5 cellular contexts compared by ENCODE assay signal in genomic region chr19:18635831-18636182, GRCh38. TPM values are rescaled to one million over a fixed set of nuclear protein-coding genes. Genes with fewer than 3 reads are reported as not detected.
DNase-seq lines count a peak whose midpoint lies in the region; ATAC-seq and TF ChIP-seq lines count a peak whose summit lies in the region.

No MANE protein-coding gene starts in this region.

- H3K9me3 ChIP-seq in psoas muscle = no peaks in the 10 kb centered on the region

- H2AFZ ChIP-seq in KMS-11 (ENCODE audit: low read depth) = no peak overlapping the region

- intact Hi-C loops in psoas muscle (cut with DNase I) = no loop called here

- H3K9me3 Mint-ChIP-seq in activated naive CD8-positive, alpha-beta T cell treated with anti-CD3 and anti-CD28 coated beads, Interleukin-2, amount 10 ng/mL, durations not matched to agents 7 days and 5 days = no peaks in the 10 kb centered on the region

- no peak for ATAC-seq in activated naive CD8-positive, alpha-beta T cell treated with anti-CD3 and anti-CD28 coated beads, Interleukin-2, amount 10 ng/mL, durations not matched to agents 7 days and 5 days (ENCODE audit: low read depth)
- ATAC-seq in psoas muscle = no peak

- H3K36me3 ChIP-seq in KMS-11 (ENCODE audit: insufficient read depth) (no peaks in the 10 kb centered on the region), psoas muscle (ENCODE audit: insufficient read depth in 1 of 2, low read depth in 1 of 2) (no peaks in the 10 kb centered on the region)

- no peaks in the 10 kb centered on the region for H4K20me1 ChIP-seq in KMS-11 (ENCODE audit: insufficient read depth)

- peak overlapping the region; percentile 82 for H3K4me3 Mint-ChIP-seq in activated naive CD8-positive, alpha-beta T cell treated with anti-CD3 and anti-CD28 coated beads, Interleukin-2, amount 10 ng/mL, durations not matched to agents 7 days and 5 days

- peaks cover 9% of the 10 kb centered on the region for H3K27me3 Mint-ChIP-seq in activated naive CD8-positive, alpha-beta T cell treated with anti-CD3 and anti-CD28 coated beads, Interleukin-2, amount 10 ng/mL, durations not matched to agents 7 days and 5 days

- H3K4me1 Mint-ChIP-seq in activated naive CD8-positive, alpha-beta T cell treated with anti-CD3 and anti-CD28 coated beads, Interleukin-2, amount 10 ng/mL, durations not matched to agents 7 days and 5 days = peaks cover 24% of the 10 kb centered on the region

- H3K4me1 ChIP-seq in KMS-11 (ENCODE audit: low read depth, poor library complexity, severe bottlenecking) = peaks cover 29% of the 10 kb centered on the region
- peaks cover 9% of the 10 kb centered on the region for H3K4me1 ChIP-seq in psoas muscle

- H3K4me2 ChIP-seq in KMS-11 = peak overlapping the region; percentile 28; the same call in 1 of the 2 replicates

- peak overlapping the region; percentile 85 for H3K27ac Mint-ChIP-seq in activated naive CD8-positive, alpha-beta T cell treated with anti-CD3 and anti-CD28 coated beads, Interleukin-2, amount 10 ng/mL, durations not matched to agents 7 days and 5 days

- H3K4me3 ChIP-seq in KMS-11 (IDR thresholded peaks at IDR 0.05; ENCODE audit: insufficient read depth, low read depth, low read length) = no peak overlapping the region
- peak overlapping the region; percentile 88 for H3K4me3 ChIP-seq in psoas muscle

- no peak for DNase-seq in activated naive CD8-positive, alpha-beta T cell treated with anti-CD3 and anti-CD28 coated beads, Interleukin-2, amount 10 ng/mL, durations not matched to agents 7 days and 5 days
- no peak for DNase-seq in psoas muscle
- DNase-seq in NAMALWA (ENCODE audit: low spot score) = no peak
- no peak for DNase-seq in NCI-H1694 (lab: John Stamatoyannopoulos, UW)

- peaks cover 6% of the 10 kb centered on the region; the same call in 1 of the 2 replicates for H3K79me2 ChIP-seq in KMS-11 (ENCODE audit: insufficient read depth, low read depth)

- no peak overlapping the region for H3K9ac ChIP-seq in KMS-11

- POLR2A ChIA-PET in activated naive CD8-positive, alpha-beta T cell treated with anti-CD3 and anti-CD28 coated beads, Interleukin-2, amount 10 ng/mL, durations not matched to agents 7 days and 5 days (lab: Charles Lee) = no interaction called here

- H3K27ac ChIP-seq in KMS-11 (no peak overlapping the region), psoas muscle (no peak overlapping the region)

- WGBS in psoas muscle, 3 donors = 20 to 30% (median 22%) methylated on average over 3 to 6 of the region's 6 CpGs

- TF ChIP-seq CTCF in KMS-11 (conservative IDR thresholded peaks at IDR 0.05; ENCODE audit: low read depth, low read length) (no peak), psoas muscle (IDR thresholded peaks at IDR 0.05) (no peak)

- H3K27me3 ChIP-seq in KMS-11 (ENCODE audit: insufficient read depth, low read depth) = no peaks in the 10 kb centered on the region; the same call in 1 of the 2 replicates
- no peaks in the 10 kb centered on the region for H3K27me3 ChIP-seq in psoas muscle (ENCODE audit: insufficient read depth in 3 of 3, low read length in 2 of 3)

- peaks cover 2% of the 10 kb centered on the region for H3K36me3 Mint-ChIP-seq in activated naive CD8-positive, alpha-beta T cell treated with anti-CD3 and anti-CD28 coated beads, Interleukin-2, amount 10 ng/mL, durations not matched to agents 7 days and 5 days

RNA-seq across cellular contexts. Expression of gene KLHL26, which starts 1.0 kb away (rescaled TPM):
- total RNA-seq in activated naive CD8-positive, alpha-beta T cell treated with anti-CD3 and anti-CD28 coated beads, Interleukin-2, amount 10 ng/mL, durations not matched to agents 7 days and 5 days = 10 to 100 TPM; 13.6 to 14.3 TPM
- 1 to 10 TPM; 5.2 to 9.9 (median 7.0) TPM for total RNA-seq in psoas muscle
- 1 to 10 TPM; 3.1 to 4.1 (median 3.5) TPM for polyA plus RNA-seq in psoas muscle

RNA-seq across cellular contexts. Expression of gene TMEM59L, which starts 23.1 kb away (rescaled TPM):
- total RNA-seq in activated naive CD8-positive, alpha-beta T cell treated with anti-CD3 and anti-CD28 coated beads, Interleukin-2, amount 10 ng/mL, durations not matched to agents 7 days and 5 days = under 1 TPM in 1 of 2 experiments, not detected in 1; 0.19 TPM
- total RNA-seq in psoas muscle = 1 to 10 TPM in 3 of 4 donors, under 1 TPM in 1; 0.79 to 3.2 (median 2.6) TPM
- 1 to 10 TPM in 2 of 3 donors, under 1 TPM in 1; 0.85 to 4.8 (median 1.5) TPM for polyA plus RNA-seq in psoas muscle

RNA-seq across cellular contexts. Expression of gene CRLF1, which starts 29.2 kb away (rescaled TPM):
- not detected for total RNA-seq in activated naive CD8-positive, alpha-beta T cell treated with anti-CD3 and anti-CD28 coated beads, Interleukin-2, amount 10 ng/mL, durations not matched to agents 7 days and 5 days
- total RNA-seq in psoas muscle = 10 to 100 TPM in 3 of 4 donors, 1 to 10 TPM in 1; 8.3 to 20.2 (median 14.2) TPM
- 10 to 100 TPM; 15.6 to 28.4 (median 19.3) TPM for polyA plus RNA-seq in psoas muscle

RNA-seq across cellular contexts. Expression of gene REX1BD, which starts 47.2 kb away (rescaled TPM):
- total RNA-seq in activated naive CD8-positive, alpha-beta T cell treated with anti-CD3 and anti-CD28 coated beads, Interleukin-2, amount 10 ng/mL, durations not matched to agents 7 days and 5 days = 100 to 1,000 TPM; 105 to 109 TPM
- total RNA-seq in psoas muscle = 100 to 1,000 TPM in 1 of 4 donors, 10 to 100 TPM in 3; 52.1 to 105 (median 92.0) TPM
- 100 to 1,000 TPM in 1 of 3 donors, 10 to 100 TPM in 2; 67.7 to 105 (median 80.7) TPM for polyA plus RNA-seq in psoas muscle

RNA-seq across cellular contexts. Expression of gene CRTC1, which starts 47.7 kb away (rescaled TPM):
- 10 to 100 TPM; 10.3 to 11.8 TPM for total RNA-seq in activated naive CD8-positive, alpha-beta T cell treated with anti-CD3 and anti-CD28 coated beads, Interleukin-2, amount 10 ng/mL, durations not matched to agents 7 days and 5 days
- 10 to 100 TPM in 2 of 4 donors, 1 to 10 TPM in 2; 8.1 to 12.5 (median 9.6) TPM for total RNA-seq in psoas muscle
- polyA plus RNA-seq in psoas muscle = 1 to 10 TPM; 4.5 to 6.6 (median 6.3) TPM

Comparison
In these comparisons a context has a peak if more than half of its experiments do, and no peak if none do; other contexts are left out.
1. RNA of gene CRLF1, which starts 29.2 kb away (total RNA-seq): 8.3 to 20.2 TPM in psoas muscle; not detected in activated naive CD8-positive, alpha-beta T cell treated with anti-CD3 and anti-CD28 coated beads, Interleukin-2, amount 10 ng/mL, durations not matched to agents 7 days and 5 days; every median in the first group is over 4 times any median in the second.